Comparison of ENCODE assay signal across 22 cellular contexts in the genomic region with DNA sequence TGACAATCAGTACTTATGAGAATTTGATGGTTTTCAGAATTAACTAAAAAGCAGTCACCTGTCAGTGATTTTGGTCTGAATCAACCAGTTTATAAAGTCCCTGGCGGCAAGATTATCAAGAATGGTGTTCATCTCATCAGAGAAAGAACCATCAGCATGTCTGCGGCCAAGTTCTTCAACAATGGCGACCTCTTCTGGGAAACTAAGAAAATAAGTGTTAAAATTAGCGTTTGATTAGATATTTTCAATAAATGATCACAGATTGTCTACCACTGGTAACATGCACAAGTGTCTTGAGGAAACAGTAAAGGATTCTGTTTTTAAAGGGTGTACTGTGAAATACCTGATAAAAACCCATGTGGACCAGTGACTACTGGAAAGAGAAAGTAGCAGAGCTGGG. TPM values are rescaled to one million over a fixed set of nuclear protein-coding genes. Genes with fewer than 3 reads are reported as not detected.
DNase-seq lines count a peak whose midpoint lies in the region; TF ChIP-seq lines count a peak whose summit lies in the region.
"Had no signal": no experiment of that assay in that cellular context is flagged by ENCODE, and none has a peak within 500 bp of the region (broad histone marks: within the 10 kb centered on the region; RNA-seq: fewer than 3 reads in every experiment).

No MANE protein-coding gene starts in this region.

- no peak overlapping the region for H3K18ac ChIP-seq in H9 (ENCODE audit: insufficient read length, low read depth, low read length)

- H3K27me3 ChIP-seq in H9 (ENCODE audit: insufficient read depth, low read length) (no peaks in the 10 kb centered on the region), endocrine pancreas (ENCODE audit: control insufficient read depth, insufficient read depth, low read length) (no peaks in the 10 kb centered on the region)
- H3K27me3 ChIP-seq: BE2C, Peyer's patch had no signal

- no peak overlapping the region for H3K14ac ChIP-seq in H9 (ENCODE audit: insufficient read depth, low read length)

- TF ChIP-seq CTCF in C4-2B (conservative IDR thresholded peaks at IDR 0.05) (peak; percentile 30), H9 (conservative IDR thresholded peaks at IDR 0.05) (peak; percentile 31; the same call in 2 of the 3 replicates), GM10266 (IDR thresholded peaks at IDR 0.05; ENCODE audit: control insufficient read depth, insufficient read depth, low read depth, missing control alignments) (no peak)

- H2BK12ac ChIP-seq in H9 (ENCODE audit: insufficient read length, low read depth, low read length): no peak overlapping the region

- H3K79me2 ChIP-seq in H9 (ENCODE audit: insufficient read depth, low read length): no peaks in the 10 kb centered on the region

- H3K27ac ChIP-seq in C4-2B (no peak overlapping the region), H9 (ENCODE audit: insufficient read length, low read depth, low read length) (no peak overlapping the region)
- H3K27ac ChIP-seq: Peyer's patch had no signal

- H4K20me1 ChIP-seq in H9 (ENCODE audit: control insufficient read depth, insufficient read depth, insufficient read length): no peaks in the 10 kb centered on the region

- no peak overlapping the region for H3T11ph ChIP-seq in H9 (ENCODE audit: low read length)

- H3K4me3 Mint-ChIP-seq in H9: no peak overlapping the region
- H3K4me3 Mint-ChIP-seq: CD4-positive, alpha-beta T cell had no signal

- no peak overlapping the region for H4K91ac ChIP-seq in H9 (ENCODE audit: insufficient read length, low read depth, low read length)

- H3K9ac ChIP-seq in H9 (ENCODE audit: extremely low read depth, insufficient read length, low read length) (no peak overlapping the region), endocrine pancreas (ENCODE audit: control insufficient read depth, insufficient read depth, low read length) (no peak overlapping the region)

- no peaks in the 10 kb centered on the region for H3K4me1 ChIP-seq in H9 (ENCODE audit: insufficient read depth, low read length)
- peaks cover 4% of the 10 kb centered on the region for H3K4me1 ChIP-seq in endocrine pancreas (ENCODE audit: control insufficient read depth, insufficient read depth, low read length)
- H3K4me1 ChIP-seq: BE2C, Peyer's patch had no signal

- H3K4ac ChIP-seq in H9 (ENCODE audit: low read depth, low read length): no peak overlapping the region

- no peak overlapping the region for H4K8ac ChIP-seq in H9 (replicated peaks; ENCODE audit: insufficient read length, low read depth, low read length)

- H3K9me3 Mint-ChIP-seq in H9: no peaks in the 10 kb centered on the region
- H3K9me3 Mint-ChIP-seq: CD4-positive, alpha-beta T cell had no signal

- H2BK5ac ChIP-seq in H9 (ENCODE audit: insufficient read length, low read length): no peak overlapping the region

- no peak overlapping the region for H3K27ac Mint-ChIP-seq in H9
- H3K27ac Mint-ChIP-seq: CD4-positive, alpha-beta T cell had no signal

- no peak overlapping the region for H3K4me2 ChIP-seq in H9 (ENCODE audit: insufficient read depth, insufficient read length, low read length)

- H3K79me1 ChIP-seq in H9 (ENCODE audit: insufficient read depth, low read depth, low read length, poor library complexity, severe bottlenecking): no peaks in the 10 kb centered on the region

- H4K5ac ChIP-seq in H9 (ENCODE audit: insufficient read length, low read depth, low read length): no peak overlapping the region

- peaks cover 6% of the 10 kb centered on the region for H3K27me3 Mint-ChIP-seq in H9 (ENCODE audit: low read depth)

- no peaks in the 10 kb centered on the region for H3K23me2 ChIP-seq in H9 (ENCODE audit: insufficient read length, low read depth, low read length, poor library complexity, severe bottlenecking)

- no peaks in the 10 kb centered on the region for H3K36me3 ChIP-seq in endocrine pancreas (ENCODE audit: control insufficient read depth, insufficient read depth, low read length)
- H3K36me3 ChIP-seq: BE2C, Peyer's patch had no signal

- peak overlapping the region; percentile 5 for H3K4me3 ChIP-seq in endocrine pancreas (ENCODE audit: control insufficient read depth, insufficient read depth, low read length)
- H3K4me3 ChIP-seq: Peyer's patch had no signal

- no peak overlapping the region for H2AFZ ChIP-seq in H9 (ENCODE audit: low read length)

- no peak overlapping the region for H2BK20ac ChIP-seq in H9 (ENCODE audit: low read depth, low read length, poor library complexity, severe bottlenecking)

- no peaks in the 10 kb centered on the region for H3K36me3 Mint-ChIP-seq in H9 (ENCODE audit: insufficient read depth in 1 of 3, low read depth in 3 of 3)

- H2BK120ac ChIP-seq in H9 (ENCODE audit: low read depth, low read length, poor library complexity, severe bottlenecking): no peak overlapping the region

- H3K56ac ChIP-seq in H9 (ENCODE audit: insufficient read length, low read depth, low read length): no peak overlapping the region

- H3K4me1 Mint-ChIP-seq in H9: no peaks in the 10 kb centered on the region

- WGBS in H9 (ENCODE audit: extremely low coverage, insufficient read length, low lambda C conversion rate): no CpG with 5 or more reads among the region's 4 CpGs

- H3K23ac ChIP-seq in H9 (ENCODE audit: insufficient read length, low read depth, low read length): no peak overlapping the region

- no peaks in the 10 kb centered on the region for H3K9me3 ChIP-seq in H9 (ENCODE audit: control insufficient read depth, low read depth, low read length)
- H3K9me3 ChIP-seq in endocrine pancreas (ENCODE audit: control insufficient read depth, low read length): no peaks in the 10 kb centered on the region
- H3K9me3 ChIP-seq: BE2C, Peyer's patch had no signal

- no peak overlapping the region for H2AK5ac ChIP-seq in H9 (ENCODE audit: insufficient read length, low read length)

- DNase-seq in H9 (no peak), OCI-M1 (lab: John Stamatoyannopoulos, UW) (peak; percentile 27), GM10266 (ENCODE audit: extremely low spot score) (no peak), NCI-H345 treated with DMSO at 0.1 percent for 48 hours (lab: John Stamatoyannopoulos, UW; ENCODE audit: unreplicated experiment) (no peak), LoVo (ENCODE audit: low spot score) (no peak), DMS79 treated with DMSO at 0.1 percent for 48 hours (lab: John Stamatoyannopoulos, UW) (no peak)
- DNase-seq: BE2C; CD4-positive, alpha-beta T cell; DMS153; KBM-7; NCI-H1105; NCI-H146; NCI-H2029; NCI-H226; NCI-H524; NCI-H774; Peyer's patch; T-helper 2 cell had no signal

- no peak overlapping the region for H2BK15ac ChIP-seq in H9 (ENCODE audit: low read depth, low read length)

RNA-seq across cellular contexts. Expression of gene GCG, which starts 8.1 kb away (rescaled TPM):
- not detected in 2 replicates for total RNA-seq in H9 (2021)
- total RNA-seq: A673; CD4-positive, alpha-beta T cell; Daoy had no signal
